In the genomic region with DNA sequence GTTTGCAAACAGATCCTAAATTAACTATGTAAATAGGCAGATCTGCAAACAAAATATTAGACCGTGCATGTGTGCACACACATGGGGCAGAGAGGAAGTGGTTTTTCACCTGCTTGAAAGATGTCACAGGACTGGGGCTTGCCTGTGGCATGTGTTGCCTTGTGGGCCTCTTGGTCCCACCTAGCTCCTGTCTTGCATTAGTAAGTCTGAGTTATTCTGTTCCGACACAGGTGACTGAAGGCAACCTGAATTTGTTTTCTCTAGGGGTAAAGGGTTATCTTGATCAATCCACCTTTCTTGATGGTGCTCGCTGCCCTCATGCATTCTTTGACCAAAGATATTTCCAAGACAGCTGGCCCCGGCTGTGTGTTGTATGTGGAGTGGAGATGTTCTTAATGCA, we compare ENCODE assay signal across 16 cellular contexts.
"Had no signal": no experiment of that assay in that cellular context is flagged by ENCODE, and none has a peak within 500 bp of the region (broad histone marks: within the 10 kb centered on the region; RNA-seq: fewer than 3 reads in every experiment).

No MANE protein-coding gene starts in this region.

- ATAC-seq: left colon; lower lobe of right lung; natural killer cell; right lobe of liver; stimulated activated memory B cell treated with anti-CD40 and anti-IgM and Interleukin-4, amounts not matched to agents 10 μg/mL and 1 μg/mL and 100 μg/mL, for 72 hours had no signal

- H3K36me3 ChIP-seq: lower lobe of right lung, neutrophil, right lobe of liver, upper lobe of left lung, WERI-Rb-1 had no signal

- H3K4me3 ChIP-seq: lower lobe of right lung, right lobe of liver, smooth muscle cell, testis, upper lobe of left lung had no signal

- H3K9me3 ChIP-seq: lower lobe of right lung, neutrophil, right lobe of liver, testis, upper lobe of left lung had no signal

- DNase-seq: activated CD4-positive, alpha-beta T cell treated with anti-CD3 and anti-CD28 coated beads, Interleukin-2, amount 50 U/mL, for 4 hours; activated gamma-delta T cell; cerebellar nuclear complex; cortex of kidney; left colon; lower lobe of right lung; natural killer cell; right lobe of liver; stimulated activated CD4-positive, alpha-beta T cell treated with anti-CD3 and anti-CD28 coated beads, Interleukin-4, amount 100 ng/mL, for 24 hours; testis; upper lobe of left lung; WERI-Rb-1 had no signal

- H3K4me1 ChIP-seq: lower lobe of right lung, right lobe of liver, testis, upper lobe of left lung had no signal

- H3K27me3 ChIP-seq: neutrophil, right lobe of liver, testis, upper lobe of left lung had no signal

- H3K27ac ChIP-seq: lower lobe of right lung, neutrophil, parathyroid adenoma, right lobe of liver, testis, upper lobe of left lung, WERI-Rb-1 had no signal
